ENCODE assay signal across 18 cellular contexts in the genomic region with DNA sequence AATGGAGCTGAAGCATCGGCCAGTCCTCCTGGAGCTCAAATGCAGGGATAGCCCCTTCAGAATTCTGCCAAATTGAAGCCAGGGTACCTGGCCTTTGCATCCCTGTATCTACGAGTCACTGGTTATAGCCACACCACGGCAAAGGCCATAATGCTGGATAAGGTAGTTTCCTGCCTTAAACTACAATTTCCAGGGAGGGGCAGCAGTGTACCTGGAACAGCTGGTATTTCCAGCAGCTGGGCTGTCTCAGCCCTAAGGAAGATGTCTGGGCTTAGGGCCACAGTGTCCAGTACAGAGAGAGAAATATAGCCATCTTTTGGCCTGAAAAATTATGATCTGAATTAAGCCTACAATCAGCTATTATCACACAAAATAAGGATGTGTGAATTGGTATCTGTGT.
DNase-seq lines count a peak whose midpoint lies in the region; ATAC-seq and TF ChIP-seq lines count a peak whose summit lies in the region.
"Had no signal": no experiment of that assay in that cellular context is flagged by ENCODE, and none has a peak within 500 bp of the region (broad histone marks: within the 10 kb centered on the region; RNA-seq: fewer than 3 reads in every experiment).

No MANE protein-coding gene starts in this region.

- peak; percentile 85 for ATAC-seq in body of pancreas
- ATAC-seq: effector memory CD8-positive, alpha-beta T cell; gastroesophageal sphincter had no signal

- H3K27ac ChIP-seq in body of pancreas, result no peak overlapping the region
- H3K27ac ChIP-seq in liver (ENCODE audit: low read depth in 1 of 2, low read length in 2 of 2), result no peak overlapping the region
- no peak overlapping the region for H3K27ac ChIP-seq in dorsolateral prefrontal cortex
- H3K27ac ChIP-seq: cardiac muscle cell, gastroesophageal sphincter, SK-N-MC had no signal

- peak; percentile 92 to 97 for TF ChIP-seq RAD21 in liver (IDR thresholded peaks at IDR 0.05)

- no peak for TF ChIP-seq POLR2A in body of pancreas (IDR thresholded peaks at IDR 0.05)

- H3K9ac ChIP-seq in liver (ENCODE audit: low read depth in 1 of 2, low read length in 2 of 2), result no peak overlapping the region

- H3K9me3 ChIP-seq in body of pancreas, result no peaks in the 10 kb centered on the region
- no peaks in the 10 kb centered on the region for H3K9me3 ChIP-seq in liver (ENCODE audit: control insufficient read depth in 4 of 4, low read length in 3 of 4)
- H3K9me3 ChIP-seq: gastroesophageal sphincter had no signal

- no peaks in the 10 kb centered on the region for H3K36me3 ChIP-seq in body of pancreas (replicated peaks in 1 of 2; ENCODE audit: insufficient read depth in 1 of 2, low read depth in 2 of 2)
- H3K36me3 ChIP-seq in liver (ENCODE audit: control insufficient read depth in 4 of 4, insufficient read depth in 3 of 4, low read depth in 1 of 4, low read length in 3 of 4), result no peaks in the 10 kb centered on the region
- H3K36me3 ChIP-seq: cardiac muscle cell, gastroesophageal sphincter had no signal

- DNase-seq in DMS53 treated with DMSO at 0.1 percent for 48 hours (lab: John Stamatoyannopoulos, UW; ENCODE audit: unreplicated experiment) (peak; percentile 79), LNCaP clone FGC (ENCODE audit: low read depth) (peak; percentile 11), body of pancreas (peak; percentile 33 to 60 (median 54)), OCI-M2 (lab: John Stamatoyannopoulos, UW; ENCODE audit: unreplicated experiment) (no peak), dorsolateral prefrontal cortex (no peak), occipital lobe (lab: John Stamatoyannopoulos, UW) (no peak), NK-92 (lab: John Stamatoyannopoulos, UW; ENCODE audit: unreplicated experiment) (no peak)
- DNase-seq: activated naive CD4-positive, alpha-beta T cell treated with Interleukin-2 at 50 U/mL for 16 hours; AML-193; effector memory CD8-positive, alpha-beta T cell; EL; NCI-H1105 treated with DMSO at 0.1 percent for 48 hours; NCI-H526 treated with DMSO at 0.1 percent for 48 hours; retina had no signal

- peak; percentile 44; the same call in 1 of the 2 replicates for TF ChIP-seq CTCF in LNCaP clone FGC (IDR thresholded peaks at IDR 0.05; ENCODE audit: control insufficient read depth, extremely low read depth, insufficient read depth)
- peak in 5 of 7 experiments; percentile 12 to 62 (median 47) for TF ChIP-seq CTCF in body of pancreas (IDR thresholded peaks at IDR 0.05)
- TF ChIP-seq CTCF in liver (IDR thresholded peaks at IDR 0.05; ENCODE audit: low read depth, low read length, missing input control), result peak; percentile 51
- no peak for TF ChIP-seq CTCF in dorsolateral prefrontal cortex (IDR thresholded peaks at IDR 0.05 in 54 of 56, conservative IDR thresholded peaks at IDR 0.05 in 2 of 56; ENCODE audit: low read depth in 1 of 56, partially characterized antibody in 56 of 56)

- H3K4me1 ChIP-seq in body of pancreas (no peaks in the 10 kb centered on the region), liver (ENCODE audit: control insufficient read depth in 4 of 4, insufficient read depth in 4 of 4, low read length in 3 of 4) (no peaks in the 10 kb centered on the region)
- H3K4me1 ChIP-seq: gastroesophageal sphincter had no signal

- H3K4me3 ChIP-seq in LNCaP clone FGC (ENCODE audit: low read depth, low read length), result no peak overlapping the region
- H3K4me3 ChIP-seq in body of pancreas, result no peak overlapping the region
- H3K4me3 ChIP-seq in liver (ENCODE audit: low read depth in 1 of 3, low read length in 3 of 3), result no peak overlapping the region
- no peak overlapping the region for H3K4me3 ChIP-seq in dorsolateral prefrontal cortex
- H3K4me3 ChIP-seq: cardiac muscle cell, gastroesophageal sphincter, SK-N-MC had no signal

- intact Hi-C loops in body of pancreas (cut with DNase I) (no loop called here), dorsolateral prefrontal cortex (cut with DNase I) (no loop called here)

- no peaks in the 10 kb centered on the region for H3K27me3 ChIP-seq in body of pancreas
- no peaks in the 10 kb centered on the region for H3K27me3 ChIP-seq in liver (ENCODE audit: control insufficient read depth in 4 of 4, insufficient read depth in 4 of 4, low read length in 3 of 4)
- H3K27me3 ChIP-seq in dorsolateral prefrontal cortex, result no peaks in the 10 kb centered on the region
- H3K27me3 ChIP-seq: cardiac muscle cell, gastroesophageal sphincter had no signal

- 45 to 47% methylated on average over 3 of the region's 3 CpGs for WGBS in body of pancreas, 2 donors
- WGBS in liver, result 44% methylated on average over 3 of the region's 3 CpGs

TF ChIP-seq in liver, 16 proteins besides CTCF, POLR2A, EP300 and RAD21:
- TF ChIP-seq YY1 (IDR thresholded peaks at IDR 0.05), result no peak
- TF ChIP-seq NR2F2 (IDR thresholded peaks at IDR 0.05), result no peak
- TF ChIP-seq, protein P1, sequence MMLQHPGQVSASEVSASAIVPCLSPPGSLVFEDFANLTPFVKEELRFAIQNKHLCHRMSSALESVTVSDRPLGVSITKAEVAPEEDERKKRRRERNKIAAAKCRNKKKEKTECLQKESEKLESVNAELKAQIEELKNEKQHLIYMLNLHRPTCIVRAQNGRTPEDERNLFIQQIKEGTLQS (IDR thresholded peaks at IDR 0.05), result no peak
- peak in 1 of 2 donors; percentile 12 for TF ChIP-seq HNF4A (conservative IDR thresholded peaks at IDR 0.05)
- TF ChIP-seq FOXA1 (IDR thresholded peaks at IDR 0.05), result no peak

Comparison
In these comparisons a context has a peak if more than half of its experiments do, and no peak if none do; other contexts are left out.
1. DNase-seq: peak in DMS53 treated with DMSO at 0.1 percent for 48 hours (single experiment), LNCaP clone FGC (single experiment) and body of pancreas (4 of 4); none in OCI-M2 (single experiment), dorsolateral prefrontal cortex (0 of 10), occipital lobe (single experiment) and NK-92 (single experiment).
2. CTCF ChIP-seq: peak in LNCaP clone FGC (single experiment), body of pancreas (5 of 7) and liver (single experiment); none in dorsolateral prefrontal cortex (0 of 56).